ENCODE assay signal across 10 cellular contexts in genomic region chrX:21973321-21974010, GRCh38. TPM values are rescaled to one million over a fixed set of nuclear protein-coding genes. Genes with fewer than 3 reads are reported as not detected.
DNase-seq lines count a peak whose midpoint lies in the region; ATAC-seq and TF ChIP-seq lines count a peak whose summit lies in the region.
"Had no signal": no experiment of that assay in that cellular context is flagged by ENCODE, and none has a peak within 500 bp of the region (broad histone marks: within the 10 kb centered on the region; RNA-seq: fewer than 3 reads in every experiment).

No MANE protein-coding gene starts in this region.

- intact Hi-C loops in activated CD4-positive, alpha-beta memory T cell treated with anti-CD3 and anti-CD28 coated beads for 36 hours (cut with micrococcal nuclease), result loop anchor here (2.0 to 5.0 kb wide), 2 partner anchors 31 to 46 kb away; no protein-coding TSS in a partner anchor
- intact Hi-C loops in left lung (cut with DNase I) (no loop called here), stomach (cut with DNase I; ENCODE audit: low total_unique reads) (no loop called here)

- no peaks in the 10 kb centered on the region for H3K9me3 Mint-ChIP-seq in activated T-cell treated with anti-CD3 and anti-CD28 coated beads, Interleukin-2, amount 50 U/mL, for 72 hours
- no peaks in the 10 kb centered on the region for H3K9me3 Mint-ChIP-seq in activated CD4-positive, alpha-beta memory T cell treated with anti-CD3 and anti-CD28 coated beads for 36 hours

- peaks cover 0 to 21% of the 10 kb centered on the region in 2 donors for H3K36me3 ChIP-seq in left lung
- H3K36me3 ChIP-seq in stomach, result peaks cover 0 to 33% (median 26%) of the 10 kb centered on the region in 4 donors

- H3K27ac Mint-ChIP-seq in activated T-cell treated with anti-CD3 and anti-CD28 coated beads, Interleukin-2, amount 50 U/mL, for 72 hours, result peak overlapping the region; percentile 89
- peak overlapping the region; percentile 87 for H3K27ac Mint-ChIP-seq in activated CD4-positive, alpha-beta memory T cell treated with anti-CD3 and anti-CD28 coated beads for 36 hours

- peaks cover 4 to 8% of the 10 kb centered on the region in 2 donors for H3K4me1 ChIP-seq in left lung
- H3K4me1 ChIP-seq in stomach, result peaks cover 0 to 29% (median 4%) of the 10 kb centered on the region in 4 donors
- H3K4me1 ChIP-seq: testis had no signal

- H3K27ac ChIP-seq in left lung (peak overlapping the region; percentile 41 to 64), stomach (peak overlapping the region; percentile 70 to 75 (median 71))
- H3K27ac ChIP-seq: testis had no signal

- H3K4me1 Mint-ChIP-seq in activated T-cell treated with anti-CD3 and anti-CD28 coated beads, Interleukin-2, amount 50 U/mL, for 72 hours (ENCODE audit: low read depth), result peaks cover 30% of the 10 kb centered on the region
- peaks cover 35% of the 10 kb centered on the region for H3K4me1 Mint-ChIP-seq in activated CD4-positive, alpha-beta memory T cell treated with anti-CD3 and anti-CD28 coated beads for 36 hours (ENCODE audit: low read depth)

- no peak for ATAC-seq in activated T-cell treated with anti-CD3 and anti-CD28 coated beads, Interleukin-2, amount 50 U/mL, for 72 hours (replicated peaks in 1 of 2)
- ATAC-seq in left lung, result peak; percentile 9

- H3K9me3 ChIP-seq in left lung (no peaks in the 10 kb centered on the region), stomach (no peaks in the 10 kb centered on the region)
- H3K9me3 ChIP-seq: testis had no signal

- H3K4me3 ChIP-seq in left lung, result no peak overlapping the region
- H3K4me3 ChIP-seq in stomach, result no peak overlapping the region
- H3K4me3 ChIP-seq: testis had no signal

- TF ChIP-seq EP300 in stomach (IDR thresholded peaks at IDR 0.05), result no peak

- no peak for DNase-seq in activated T-cell treated with anti-CD3 and anti-CD28 coated beads, Interleukin-2, amount 50 U/mL, for 72 hours
- DNase-seq in activated T-cell treated with anti-CD3 and anti-CD28 coated beads, Interleukin-2, amount 50 U/mL, for 48 hours, result no peak
- DNase-seq in activated CD4-positive, alpha-beta memory T cell treated with anti-CD3 and anti-CD28 coated beads for 36 hours, result no peak
- no peak for DNase-seq in left lung
- no peak for DNase-seq in stomach
- DNase-seq in NCI-H526 (lab: John Stamatoyannopoulos, UW), result no peak
- no peak for DNase-seq in globus pallidus (ENCODE audit: low spot score)
- no peak for DNase-seq in COLO668 (lab: John Stamatoyannopoulos, UW; ENCODE audit: unreplicated experiment)
- DNase-seq: MM.1S, testis had no signal

- H3K27me3 ChIP-seq in left lung (no peaks in the 10 kb centered on the region), stomach (peaks cover 0 to 7% (median 0%) of the 10 kb centered on the region in 3 donors)
- H3K27me3 ChIP-seq: testis had no signal

- POLR2A ChIA-PET in activated CD4-positive, alpha-beta memory T cell treated with anti-CD3 and anti-CD28 coated beads for 36 hours (lab: Charles Lee), result interaction anchor here (1.9 kb wide), 1 partner anchor 32 kb away, joined by 5 read pairs; the partner anchor contains the start of gene SMS

- 58 to 77% (median 63%) methylated on average over 12 of the region's 12 CpGs for WGBS in stomach, 5 donors

- peaks cover 6 to 7% of the 10 kb centered on the region in 2 donors for H3K36me3 Mint-ChIP-seq in activated T-cell treated with anti-CD3 and anti-CD28 coated beads, Interleukin-2, amount 50 U/mL, for 72 hours (ENCODE audit: insufficient read depth in 2 of 2)
- peaks cover 22% of the 10 kb centered on the region for H3K36me3 Mint-ChIP-seq in activated CD4-positive, alpha-beta memory T cell treated with anti-CD3 and anti-CD28 coated beads for 36 hours

- no peak for TF ChIP-seq POLR2A in stomach (IDR thresholded peaks at IDR 0.05)

- H3K4me3 Mint-ChIP-seq in activated T-cell treated with anti-CD3 and anti-CD28 coated beads, Interleukin-2, amount 50 U/mL, for 72 hours, result peak overlapping the region; percentile 52 to 76
- no peak overlapping the region for H3K4me3 Mint-ChIP-seq in activated CD4-positive, alpha-beta memory T cell treated with anti-CD3 and anti-CD28 coated beads for 36 hours

- no peak for TF ChIP-seq CTCF in left lung (IDR thresholded peaks at IDR 0.05)
- TF ChIP-seq CTCF in stomach (IDR thresholded peaks at IDR 0.05), result no peak

- H3K27me3 Mint-ChIP-seq in activated T-cell treated with anti-CD3 and anti-CD28 coated beads, Interleukin-2, amount 50 U/mL, for 72 hours (ENCODE audit: low read depth), result no peaks in the 10 kb centered on the region
- no peaks in the 10 kb centered on the region for H3K27me3 Mint-ChIP-seq in activated CD4-positive, alpha-beta memory T cell treated with anti-CD3 and anti-CD28 coated beads for 36 hours

- CTCF ChIA-PET in activated CD4-positive, alpha-beta memory T cell treated with anti-CD3 and anti-CD28 coated beads for 36 hours (lab: Charles Lee), result interaction anchor here (1.1 to 4.6 kb wide), 2 partner anchors 12 to 137 kb away, joined by 3 to 31 read pairs; no protein-coding TSS in a partner anchor

RNA-seq across cellular contexts. Expression of gene SMS, which starts 33.0 kb away (rescaled TPM):
- total RNA-seq in activated T-cell treated with anti-CD3 and anti-CD28 coated beads, Interleukin-2, amount 50 U/mL, for 72 hours, result 10 to 100 TPM; 57.7 to 70.3 TPM
- total RNA-seq in activated CD4-positive, alpha-beta memory T cell treated with anti-CD3 and anti-CD28 coated beads for 36 hours, result 100 to 1,000 TPM; 119 to 120 TPM
- 10 to 100 TPM; 68.6 to 80.4 TPM for total RNA-seq in left lung
- total RNA-seq in stomach, result 10 to 100 TPM in 4 of 5 donors, 1 to 10 TPM in 1; 9.6 to 75.8 (median 65.2) TPM
- 10 to 100 TPM; 41.2 to 48.8 (median 43.9) TPM for polyA plus RNA-seq in stomach

RNA-seq across cellular contexts. Expression of gene PHEX, which starts 58.7 kb away (rescaled TPM):
- 1 to 10 TPM; 1.4 to 1.9 TPM for total RNA-seq in activated T-cell treated with anti-CD3 and anti-CD28 coated beads, Interleukin-2, amount 50 U/mL, for 72 hours
- total RNA-seq in activated CD4-positive, alpha-beta memory T cell treated with anti-CD3 and anti-CD28 coated beads for 36 hours, result 1 to 10 TPM; 2.1 to 3.2 TPM
- total RNA-seq in left lung, result 1 to 10 TPM; 4.2 to 5.8 TPM
- total RNA-seq in stomach, result under 1 TPM in 2 of 5 donors, not detected in 3; 0.14 to 0.73 TPM
- polyA plus RNA-seq in stomach, result under 1 TPM in 1 of 3 donors, not detected in 2; 0.05 TPM
